Comparison of ENCODE assay signal across 22 cellular contexts in the genomic region with DNA sequence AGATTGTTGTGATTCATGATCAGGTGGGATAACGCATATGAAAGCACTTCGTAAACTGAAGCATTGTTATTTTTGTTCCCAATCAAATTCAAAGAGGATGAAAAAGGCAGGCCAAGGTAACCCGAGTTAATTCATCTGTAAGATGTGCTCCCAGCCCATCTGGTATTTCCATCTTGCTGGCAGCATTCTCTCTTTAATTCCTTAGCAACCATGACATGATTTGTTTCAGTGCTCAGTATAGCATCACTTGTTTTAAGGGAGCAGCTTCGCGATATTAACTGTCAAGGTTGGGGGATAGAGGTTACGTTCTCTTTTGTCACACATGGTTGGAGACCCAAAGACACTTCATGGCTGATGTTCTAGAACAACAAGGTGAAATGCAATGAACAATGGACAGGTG. TPM values are rescaled to one million over a fixed set of nuclear protein-coding genes. Genes with fewer than 3 reads are reported as not detected.
"Had no signal": no experiment of that assay in that cellular context is flagged by ENCODE, and none has a peak within 500 bp of the region (broad histone marks: within the 10 kb centered on the region; RNA-seq: fewer than 3 reads in every experiment).

No MANE protein-coding gene starts in this region.

- FAIRE-seq: frontal cortex, urothelium cell line had no signal

- ATAC-seq: activated CD4-positive, alpha-beta T cell treated with anti-CD3 and anti-CD28 coated beads for 36 hours; activated naive CD4-positive, alpha-beta T cell treated with anti-CD3 and anti-CD28 coated beads, Interleukin-2, amount 50 U/mL, for 72 hours; body of pancreas; heart left ventricle; sciatic nerve had no signal

- H3K9me3 Mint-ChIP-seq: activated CD4-positive, alpha-beta memory T cell treated with anti-CD3 and anti-CD28 coated beads, Interleukin-2, amount 10 ng/mL, durations not matched to agents 7 days and 5 days; activated naive CD4-positive, alpha-beta T cell treated with anti-CD3 and anti-CD28 coated beads, Interleukin-2, amount 50 U/mL, for 72 hours; central memory CD8-positive, alpha-beta T cell; dendritic cell treated with granulocyte-macrophage colony-stimulating factor and Interleukin-4, amounts not matched to agents 40 ng/mL and 50 ng/mL, for 4 days; immature natural killer cell; mesothelial cell of epicardium; T-helper 1 cell treated with Interleukin-12 subunit alpha and Interleukin-12 subunit beta and Interleukin-4 antibody, amounts not matched to agents 30 μg/mL and 1 μg/mL, for 36 hours had no signal

- H3K27ac Mint-ChIP-seq: activated CD4-positive, alpha-beta memory T cell treated with anti-CD3 and anti-CD28 coated beads, Interleukin-2, amount 10 ng/mL, durations not matched to agents 7 days and 5 days; activated CD4-positive, alpha-beta T cell treated with anti-CD3 and anti-CD28 coated beads for 36 hours; activated naive CD4-positive, alpha-beta T cell treated with anti-CD3 and anti-CD28 coated beads, Interleukin-2, amount 50 U/mL, for 72 hours; dendritic cell treated with granulocyte-macrophage colony-stimulating factor and Interleukin-4, amounts not matched to agents 40 ng/mL and 50 ng/mL, for 4 days; mesothelial cell of epicardium; T-helper 1 cell treated with Interleukin-12 subunit alpha and Interleukin-12 subunit beta and Interleukin-4 antibody, amounts not matched to agents 30 μg/mL and 1 μg/mL, for 36 hours had no signal

- H3K4me3 Mint-ChIP-seq: activated CD4-positive, alpha-beta memory T cell treated with anti-CD3 and anti-CD28 coated beads, Interleukin-2, amount 10 ng/mL, durations not matched to agents 7 days and 5 days; activated CD4-positive, alpha-beta T cell treated with anti-CD3 and anti-CD28 coated beads for 36 hours; central memory CD8-positive, alpha-beta T cell; dendritic cell treated with granulocyte-macrophage colony-stimulating factor and Interleukin-4, amounts not matched to agents 40 ng/mL and 50 ng/mL, for 4 days; mesothelial cell of epicardium; T-helper 1 cell treated with Interleukin-12 subunit alpha and Interleukin-12 subunit beta and Interleukin-4 antibody, amounts not matched to agents 30 μg/mL and 1 μg/mL, for 36 hours had no signal

- H3K27me3 ChIP-seq: body of pancreas, heart left ventricle, stomach had no signal

- H3K9me3 ChIP-seq: body of pancreas, heart left ventricle, prostate gland, spleen, stomach, thoracic aorta had no signal

- H3K36me3 ChIP-seq: heart left ventricle, prostate gland, stomach, thoracic aorta had no signal

- H3K27ac ChIP-seq: body of pancreas, epithelial cell of prostate, prostate gland, spleen had no signal

- DNase-seq: activated CD4-positive, alpha-beta memory T cell treated with anti-CD3 and anti-CD28 coated beads, Interleukin-2, amount 10 ng/mL, durations not matched to agents 7 days and 5 days; activated CD4-positive, alpha-beta T cell treated with anti-CD3 and anti-CD28 coated beads for 36 hours; activated effector memory CD4-positive, alpha-beta T cell treated with anti-CD3 and anti-CD28 coated beads, Interleukin-2, amount 50 U/mL, for 16 hours; activated T-cell treated with anti-CD3 and anti-CD28 coated beads, Interleukin-2, amount 50 U/mL, for 48 hours; body of pancreas; effector memory CD4-positive, alpha-beta T cell; heart left ventricle; immature natural killer cell; spleen; stomach had no signal

- H3K36me3 Mint-ChIP-seq: activated naive CD4-positive, alpha-beta T cell treated with anti-CD3 and anti-CD28 coated beads, Interleukin-2, amount 50 U/mL, for 72 hours; mesothelial cell of epicardium had no signal

- H3K4me1 ChIP-seq: body of pancreas, prostate gland had no signal

- H3K4me3 ChIP-seq: body of pancreas, heart left ventricle, lung, prostate gland, spleen, stomach, thoracic aorta had no signal

- H3K27me3 Mint-ChIP-seq: activated CD4-positive, alpha-beta memory T cell treated with anti-CD3 and anti-CD28 coated beads, Interleukin-2, amount 10 ng/mL, durations not matched to agents 7 days and 5 days; activated CD4-positive, alpha-beta T cell treated with anti-CD3 and anti-CD28 coated beads for 36 hours; central memory CD8-positive, alpha-beta T cell; dendritic cell treated with granulocyte-macrophage colony-stimulating factor and Interleukin-4, amounts not matched to agents 40 ng/mL and 50 ng/mL, for 4 days had no signal

RNA-seq across cellular contexts. Expression of a gene that starts 53.3 kb away (rescaled TPM):
- total RNA-seq: activated CD4-positive, alpha-beta memory T cell treated with anti-CD3 and anti-CD28 coated beads, Interleukin-2, amount 10 ng/mL, durations not matched to agents 7 days and 5 days; activated CD4-positive, alpha-beta T cell treated with anti-CD3 and anti-CD28 coated beads for 36 hours; activated naive CD4-positive, alpha-beta T cell treated with anti-CD3 and anti-CD28 coated beads, Interleukin-2, amount 50 U/mL, for 72 hours; body of pancreas; frontal cortex; heart left ventricle; lung; mesothelial cell of epicardium; prostate gland; sciatic nerve; spleen; stomach; thoracic aorta had no signal
- polyA plus RNA-seq: heart left ventricle, immature natural killer cell, lung, spleen, stomach had no signal
